3 cellular contexts compared by ENCODE assay signal in genomic region chr12:85562765-85563164, GRCh38.
"Had no signal": no experiment of that assay in that cellular context is flagged by ENCODE, and none has a peak within 500 bp of the region (broad histone marks: within the 10 kb centered on the region; RNA-seq: fewer than 3 reads in every experiment).

No MANE protein-coding gene starts in this region.

- DNase-seq: GDM1, GF-D8 had no signal

- ATAC-seq: GM12878 had no signal

- H3K4me3 ChIP-seq: GM12878 had no signal
